In the genomic region with DNA sequence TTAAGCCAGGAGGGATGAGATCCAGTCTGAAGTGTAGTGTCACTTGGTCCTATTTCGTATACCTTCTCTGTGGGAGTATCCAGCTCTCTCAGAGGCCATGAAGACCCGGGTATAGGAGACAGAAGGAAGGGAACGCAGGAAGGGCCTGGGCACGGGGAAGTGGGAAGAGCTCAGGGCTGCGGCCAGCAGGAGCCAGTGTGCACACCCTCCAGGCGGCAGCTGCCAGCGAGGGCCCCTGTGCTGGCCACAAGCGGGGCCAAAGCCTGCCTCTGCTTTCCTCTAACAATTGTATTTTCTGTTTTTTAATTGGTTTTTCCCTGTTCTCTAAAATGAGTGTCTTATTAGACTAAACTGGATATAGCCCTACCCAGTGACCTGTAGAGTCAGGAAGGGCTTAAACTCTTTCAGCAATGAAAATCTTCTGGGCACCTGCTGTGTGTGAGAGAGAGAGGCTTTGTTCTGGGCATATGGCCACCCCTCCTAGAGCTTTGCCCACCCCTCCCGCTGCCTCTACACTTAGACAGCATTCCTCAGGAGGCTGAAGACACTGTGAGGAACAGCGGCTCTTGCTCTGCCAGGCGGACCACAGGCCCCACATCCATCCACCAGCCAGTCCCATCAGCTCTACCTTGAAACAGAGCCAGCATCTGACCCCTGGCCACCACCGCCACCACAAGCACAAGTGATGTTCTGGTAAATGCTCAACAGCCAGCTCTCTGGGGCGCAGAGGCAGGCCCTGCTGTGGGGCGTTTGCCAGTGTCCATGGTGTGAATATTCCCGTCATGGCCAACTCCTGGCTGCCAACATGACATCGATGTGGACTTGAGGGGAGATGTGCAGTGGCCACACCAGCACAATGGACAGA, we compare ENCODE assay signal across 19 cellular contexts. TPM values are rescaled to one million over a fixed set of nuclear protein-coding genes. Genes with fewer than 3 reads are reported as not detected.
DNase-seq lines count a peak whose midpoint lies in the region; ATAC-seq and TF ChIP-seq lines count a peak whose summit lies in the region.
"Had no signal": no experiment of that assay in that cellular context is flagged by ENCODE, and none has a peak within 500 bp of the region (broad histone marks: within the 10 kb centered on the region; RNA-seq: fewer than 3 reads in every experiment).

No MANE protein-coding gene starts in this region.

- TF ChIP-seq CTCF in osteoblast (IDR thresholded peaks at IDR 0.05; ENCODE audit: extremely low read depth, low read depth, low read length) (no peak), transverse colon (IDR thresholded peaks at IDR 0.05) (no peak)

- H2AFZ ChIP-seq in osteoblast (ENCODE audit: low read length), result no peak overlapping the region
- H2AFZ ChIP-seq: PC-9 had no signal

- intact Hi-C loops in left ventricle myocardium superior (cut with micrococcal nuclease), result no loop called here
- intact Hi-C loops in transverse colon (cut with DNase I; ENCODE audit: low total_unique reads), result loop anchor here (2.0 kb wide), 1 partner anchor 19 kb away; a partner anchor contains a TSS

- H3K9me3 ChIP-seq in osteoblast (ENCODE audit: low read depth, low read length) (no peaks in the 10 kb centered on the region), transverse colon (no peaks in the 10 kb centered on the region)
- H3K9me3 ChIP-seq: adrenal gland, thyroid gland had no signal

- in situ Hi-C loops in transverse colon (cut with MboI; ENCODE audit: low pct_ligation_motif_present in 1 of 4, low pct_unique_long_range_greater_than_20kb in 1 of 4, low sequenced_read_pairs in 3 of 4), result no loop called here

- ATAC-seq in left ventricle myocardium superior, result peak; percentile 61
- no peak for ATAC-seq in HG02763 (IDR thresholded peaks at IDR 0.05; ENCODE audit: unreplicated experiment)
- ATAC-seq in GM19467 (IDR thresholded peaks at IDR 0.05; ENCODE audit: unreplicated experiment), result no peak
- ATAC-seq: esophagus mucosa; stimulated activated effector memory CD8-positive, alpha-beta T cell treated with anti-CD3 and anti-CD28 coated beads, Interleukin-12 subunit alpha, Interleukin-12 subunit beta, amount 100 ng/mL, for 72 hours had no signal

- no peaks in the 10 kb centered on the region for H3K27me3 ChIP-seq in osteoblast (ENCODE audit: insufficient read depth, low read length)
- H3K27me3 ChIP-seq in transverse colon, result no peaks in the 10 kb centered on the region
- H3K27me3 ChIP-seq: adrenal gland, thyroid gland had no signal

- DNase-seq in left ventricle myocardium superior, result peak; percentile 84
- peak; percentile 80 for DNase-seq in osteoblast (ENCODE audit: insufficient read length, low spot score, missing footprints)
- no peak for DNase-seq in transverse colon
- no peak for DNase-seq in NCI-H2029 (lab: John Stamatoyannopoulos, UW)
- DNase-seq: activated CD4-positive, alpha-beta T cell treated with anti-CD3 and anti-CD28 coated beads, Interleukin-2, amount 50 U/mL, for 48 hours; activated gamma-delta T cell treated with Interleukin-2 at 50 U/mL for 16 hours; adrenal gland; PC-9; thyroid gland had no signal

- no peak for TF ChIP-seq EP300 in transverse colon (IDR thresholded peaks at IDR 0.05; ENCODE audit: low read depth)

- H3K4me1 ChIP-seq in osteoblast (ENCODE audit: insufficient read depth, low read length), result no peaks in the 10 kb centered on the region
- H3K4me1 ChIP-seq in transverse colon, result peaks cover 30 to 68% (median 46%) of the 10 kb centered on the region in 4 donors
- H3K4me1 ChIP-seq: adrenal gland had no signal

- no peak overlapping the region for H3K4me2 ChIP-seq in osteoblast (ENCODE audit: insufficient read depth, low read length)
- H3K4me2 ChIP-seq: PC-9 had no signal

- WGBS in transverse colon (ENCODE audit: low coverage in 1 of 2), 2 donors, result 67 to 79% methylated on average over 4 to 16 of the region's 16 CpGs

- H3K36me3 ChIP-seq in osteoblast (ENCODE audit: insufficient read depth, low read length), result no peaks in the 10 kb centered on the region
- H3K36me3 ChIP-seq in transverse colon, result no peaks in the 10 kb centered on the region
- H3K36me3 ChIP-seq: adrenal gland, thyroid gland had no signal

- no peaks in the 10 kb centered on the region for H3K79me2 ChIP-seq in osteoblast (ENCODE audit: insufficient read depth, low read length)

- TF ChIP-seq POLR2A in transverse colon (IDR thresholded peaks at IDR 0.05), result no peak

- H4K20me1 ChIP-seq in osteoblast (ENCODE audit: insufficient read depth, low read length), result no peaks in the 10 kb centered on the region

- H3K27ac ChIP-seq in cingulate gyrus (ENCODE audit: low read depth, low read length) (peak overlapping the region; percentile 47), osteoblast (ENCODE audit: low read depth, low read length) (no peak overlapping the region), transverse colon (peak overlapping the region; percentile 81 to 91 (median 86))
- H3K27ac ChIP-seq: PC-9, thyroid gland had no signal

- H3K4me3 ChIP-seq in osteoblast (ENCODE audit: insufficient read depth, low read length) (no peak overlapping the region), transverse colon (no peak overlapping the region)
- H3K4me3 ChIP-seq: adrenal gland, PC-9, thyroid gland had no signal

RNA-seq across cellular contexts. Expression of a gene that starts 9.5 kb away (rescaled TPM):
- 0.25 TPM for total RNA-seq in left ventricle myocardium superior
- not detected in 2 replicates for total RNA-seq in osteoblast
- under 1 TPM in 1 of 4 donors, not detected in 3; 0.14 TPM for total RNA-seq in transverse colon
- total RNA-seq: bronchial epithelial cell; CD8-positive, alpha-beta memory T cell; esophagus mucosa; H1; MCF 10A; mesothelial cell of epicardium; PC-9; thyroid gland had no signal

RNA-seq across cellular contexts. Expression of a gene that starts 19.9 kb away (rescaled TPM):
- total RNA-seq in left ventricle myocardium superior (274 TPM), osteoblast (11.2 and 14.8 TPM in 2 replicates), transverse colon (100 to 1,000 TPM in 2 of 4 donors, 10 to 100 TPM in 2; 34.5 to 198 (median 91.3) TPM)
- total RNA-seq: MCF 10A had no signal

RNA-seq across cellular contexts. Expression of a gene that starts 45.9 kb away (rescaled TPM):
- 3.1 TPM for total RNA-seq in left ventricle myocardium superior
- 5.8 and 6.5 TPM in 2 replicates for total RNA-seq in osteoblast
- total RNA-seq in transverse colon, result 10 to 100 TPM in 1 of 4 donors, 1 to 10 TPM in 3; 6.8 to 13.7 (median 8.3) TPM

Comparison
In these comparisons a context has a peak if more than half of its experiments do, and no peak if none do; other contexts are left out.
1. DNase-seq: peak in left ventricle myocardium superior (single experiment) and osteoblast (single experiment); none in transverse colon (single experiment) and NCI-H2029 (single experiment).